Comparison of ENCODE assay signal across 26 cellular contexts in genomic region chr15:25251700-25252390, GRCh38.
DNase-seq lines count a peak whose midpoint lies in the region; ATAC-seq and TF ChIP-seq lines count a peak whose summit lies in the region.
"Had no signal": no experiment of that assay in that cellular context is flagged by ENCODE, and none has a peak within 500 bp of the region (broad histone marks: within the 10 kb centered on the region; RNA-seq: fewer than 3 reads in every experiment).

No MANE protein-coding gene starts in this region.

- H4K8ac ChIP-seq in neuronal stem cell (ENCODE audit: low read depth, low read length), result peak overlapping the region; percentile 65

- no peak overlapping the region for H3K14ac ChIP-seq in neuronal stem cell (ENCODE audit: low read length)

- H3K4ac ChIP-seq in neuronal stem cell (ENCODE audit: low read length), result no peak overlapping the region

- H3K79me1 ChIP-seq in neuronal stem cell (ENCODE audit: low read depth, low read length), result peaks cover 2% of the 10 kb centered on the region

- no peak overlapping the region for H3K23ac ChIP-seq in neuronal stem cell (ENCODE audit: low read depth, low read length, poor library complexity)

- H3K27me3 ChIP-seq in endodermal cell (ENCODE audit: control insufficient read depth, insufficient read depth, low read length, poor library complexity, severe bottlenecking) (no peaks in the 10 kb centered on the region), neuronal stem cell (ENCODE audit: control insufficient read depth in 3 of 3, insufficient read depth in 3 of 3, low read depth in 1 of 3, low read length in 3 of 3) (no peaks in the 10 kb centered on the region), aorta (ENCODE audit: control insufficient read depth in 1 of 2, insufficient read depth in 2 of 2, low read length in 1 of 2) (no peaks in the 10 kb centered on the region)
- H3K27me3 ChIP-seq: uterus had no signal

- no peak overlapping the region for H4K91ac ChIP-seq in neuronal stem cell (ENCODE audit: low read depth, low read length, poor library complexity)

- no peaks in the 10 kb centered on the region for H3K27me3 Mint-ChIP-seq in endodermal cell (ENCODE audit: insufficient read depth)
- no peaks in the 10 kb centered on the region for H3K27me3 Mint-ChIP-seq in effector memory CD8-positive, alpha-beta T cell
- H3K27me3 Mint-ChIP-seq: central memory CD8-positive, alpha-beta T cell had no signal

- 80 to 83% methylated on average over 11 to 16 of the region's 17 CpGs for WGBS in endodermal cell (ENCODE audit: insufficient coverage in 1 of 2, insufficient read length in 1 of 2), 2 experiments
- WGBS in neuronal stem cell (ENCODE audit: extremely low coverage in 2 of 2, insufficient read length in 2 of 2, insufficient replicate concordance in 1 of 2), 2 donors, result no CpG with 5 or more reads among the region's 17 CpGs
- WGBS in aorta, 2 donors, result 85% methylated on average over 17 of the region's 17 CpGs

- H2BK120ac ChIP-seq in neuronal stem cell (ENCODE audit: low read depth, low read length), result no peak overlapping the region

- H3K4me2 ChIP-seq in neuronal stem cell (ENCODE audit: insufficient read depth, low read length, poor library complexity, severe bottlenecking), result no peak overlapping the region
- H3K4me2 ChIP-seq: SK-N-SH had no signal

- no peak overlapping the region for H3K27ac Mint-ChIP-seq in endodermal cell
- H3K27ac Mint-ChIP-seq in effector memory CD8-positive, alpha-beta T cell, result no peak overlapping the region
- H3K27ac Mint-ChIP-seq: immature natural killer cell; T-helper 2 cell treated with Interferon-gamma antibody and Interleukin-4, amounts not matched to agents 5 μg/mL and 100 μg/mL, for 36 hours had no signal

- H2AK5ac ChIP-seq in neuronal stem cell (ENCODE audit: low read depth, low read length), result no peak overlapping the region

- no peak overlapping the region for H2AFZ ChIP-seq in neuronal stem cell (ENCODE audit: low read length)
- H2AFZ ChIP-seq: parathyroid adenoma had no signal

- intact Hi-C loops in cardiac septum (cut with DNase I), result no loop called here
- intact Hi-C loops in Right ventricle myocardium inferior (cut with DNase I), result no loop called here
- intact Hi-C loops in aorta (cut with DNase I), result no loop called here

- no peaks in the 10 kb centered on the region for H3K4me1 Mint-ChIP-seq in endodermal cell
- no peaks in the 10 kb centered on the region for H3K4me1 Mint-ChIP-seq in effector memory CD8-positive, alpha-beta T cell (ENCODE audit: low read depth in 2 of 2)
- H3K4me1 Mint-ChIP-seq: central memory CD8-positive, alpha-beta T cell; immature natural killer cell had no signal

- no peaks in the 10 kb centered on the region for H3K36me3 ChIP-seq in endodermal cell (ENCODE audit: control insufficient read depth, insufficient read depth, low read length)
- no peaks in the 10 kb centered on the region for H3K36me3 ChIP-seq in neuronal stem cell (replicated peaks in 1 of 2; ENCODE audit: control insufficient read depth in 2 of 2, insufficient read depth in 2 of 2, low read length in 2 of 2)
- no peaks in the 10 kb centered on the region for H3K36me3 ChIP-seq in aorta (ENCODE audit: control insufficient read depth in 1 of 2, insufficient read depth in 2 of 2, low read length in 1 of 2)
- H3K36me3 ChIP-seq: uterus had no signal

- peaks cover 25% of the 10 kb centered on the region for H3K9me3 ChIP-seq in endodermal cell (ENCODE audit: control insufficient read depth, low read length)
- H3K9me3 ChIP-seq in neuronal stem cell (replicated peaks in 1 of 2; ENCODE audit: control insufficient read depth in 2 of 2, insufficient read depth in 1 of 2, low read depth in 1 of 2, low read length in 2 of 2), result peaks cover 0 to 20% of the 10 kb centered on the region in 2 donors
- peaks cover 6% of the 10 kb centered on the region for H3K9me3 ChIP-seq in aorta (ENCODE audit: control insufficient read depth, low read length)
- H3K9me3 ChIP-seq: SK-N-SH had no signal

- no peak overlapping the region for H3K27ac ChIP-seq in endodermal cell (ENCODE audit: low read depth, low read length)
- no peak overlapping the region for H3K27ac ChIP-seq in neuronal stem cell (replicated peaks; ENCODE audit: low read length)
- H3K27ac ChIP-seq in aorta (ENCODE audit: low read depth in 1 of 2, low read length in 2 of 2), result no peak overlapping the region
- H3K27ac ChIP-seq: parathyroid adenoma, uterus had no signal

- no peak overlapping the region for H2BK12ac ChIP-seq in neuronal stem cell (ENCODE audit: low read length)

- peaks cover 6% of the 10 kb centered on the region for H3K36me3 Mint-ChIP-seq in endodermal cell (ENCODE audit: low read depth)
- peaks cover 3% of the 10 kb centered on the region for H3K36me3 Mint-ChIP-seq in effector memory CD8-positive, alpha-beta T cell (ENCODE audit: insufficient read depth)
- H3K36me3 Mint-ChIP-seq: immature natural killer cell had no signal

- ATAC-seq in Right ventricle myocardium inferior (no peak), aorta (ENCODE audit: low FRiP score) (no peak), GM18519 (IDR thresholded peaks at IDR 0.05; ENCODE audit: low FRiP score, unreplicated experiment) (no peak)
- ATAC-seq in effector memory CD8-positive, alpha-beta T cell (replicated peaks), result no peak
- ATAC-seq: activated CD4-positive, CD25-positive, alpha-beta regulatory T cell treated with anti-CD3 and anti-CD28 coated beads, Interleukin-2, amount 50 U/mL, for 24 hours had no signal

- DNase-seq in cardiac septum (ENCODE audit: low spot score) (peak; percentile 74), Right ventricle myocardium inferior (ENCODE audit: missing footprints) (no peak), endodermal cell (peak; percentile 15), neuronal stem cell (ENCODE audit: low spot score) (no peak), aorta (peak; percentile 28 to 63), NCI-H146 (lab: John Stamatoyannopoulos, UW) (no peak)
- no peak for DNase-seq in effector memory CD8-positive, alpha-beta T cell
- DNase-seq: ACHN; activated gamma-delta T cell; amygdala; DMS153; effector CD8-positive, alpha-beta T cell; GF-D8; immature natural killer cell; KBM-7; NCI-H1930; NCI-H446; SK-N-SH; small intestine; stimulated activated CD4-positive, alpha-beta T cell treated with anti-CD3 and anti-CD28 coated beads, Interleukin-4, amount 100 ng/mL, for 4 hours had no signal

- no peak overlapping the region for H3K9ac ChIP-seq in endodermal cell (ENCODE audit: extremely low read depth, low read length, poor library complexity, severe bottlenecking)
- no peak overlapping the region for H3K9ac ChIP-seq in neuronal stem cell (ENCODE audit: low read depth, low read length, poor library complexity)
- H3K9ac ChIP-seq: parathyroid adenoma, SK-N-SH had no signal

- H2BK15ac ChIP-seq in neuronal stem cell (ENCODE audit: low read length), result no peak overlapping the region

- no peak overlapping the region for H3K18ac ChIP-seq in neuronal stem cell (ENCODE audit: low read length)

- H3K4me1 ChIP-seq in endodermal cell (ENCODE audit: control insufficient read depth, insufficient read depth, low read length) (no peaks in the 10 kb centered on the region), neuronal stem cell (ENCODE audit: control insufficient read depth in 2 of 2, insufficient read depth in 1 of 2, low read depth in 1 of 2, low read length in 2 of 2) (no peaks in the 10 kb centered on the region), aorta (ENCODE audit: control insufficient read depth in 1 of 2, insufficient read depth in 2 of 2, low read length in 2 of 2) (no peaks in the 10 kb centered on the region)
- H3K4me1 ChIP-seq: parathyroid adenoma, uterus had no signal

- TF ChIP-seq CTCF in endodermal cell (conservative IDR thresholded peaks at IDR 0.05), result no peak

- peaks cover 75% of the 10 kb centered on the region for H3K9me3 Mint-ChIP-seq in endodermal cell
- peaks cover 7 to 14% of the 10 kb centered on the region in 2 donors for H3K9me3 Mint-ChIP-seq in effector memory CD8-positive, alpha-beta T cell

- H3K4me3 ChIP-seq in endodermal cell (ENCODE audit: low read length) (no peak overlapping the region), neuronal stem cell (ENCODE audit: low read length in 2 of 2) (no peak overlapping the region), aorta (ENCODE audit: low read length in 2 of 2) (no peak overlapping the region)
- H3K4me3 ChIP-seq: uterus had no signal

- H2BK5ac ChIP-seq in neuronal stem cell (ENCODE audit: low read length), result no peak overlapping the region

- H3K4me3 Mint-ChIP-seq in endodermal cell, result no peak overlapping the region
- no peak overlapping the region for H3K4me3 Mint-ChIP-seq in effector memory CD8-positive, alpha-beta T cell
- H3K4me3 Mint-ChIP-seq: central memory CD8-positive, alpha-beta T cell; immature natural killer cell; T-helper 2 cell treated with Interferon-gamma antibody and Interleukin-4, amounts not matched to agents 5 μg/mL and 100 μg/mL, for 36 hours had no signal

Comparison
In these comparisons a context has a peak if more than half of its experiments do, and no peak if none do; other contexts are left out.
1. DNase-seq: peak in cardiac septum (single experiment), endodermal cell (single experiment) and aorta (2 of 2); none in Right ventricle myocardium inferior (single experiment), neuronal stem cell (single experiment), effector memory CD8-positive, alpha-beta T cell (0 of 3) and NCI-H146 (single experiment).